25 cellular contexts compared by ENCODE assay signal in the genomic region with DNA sequence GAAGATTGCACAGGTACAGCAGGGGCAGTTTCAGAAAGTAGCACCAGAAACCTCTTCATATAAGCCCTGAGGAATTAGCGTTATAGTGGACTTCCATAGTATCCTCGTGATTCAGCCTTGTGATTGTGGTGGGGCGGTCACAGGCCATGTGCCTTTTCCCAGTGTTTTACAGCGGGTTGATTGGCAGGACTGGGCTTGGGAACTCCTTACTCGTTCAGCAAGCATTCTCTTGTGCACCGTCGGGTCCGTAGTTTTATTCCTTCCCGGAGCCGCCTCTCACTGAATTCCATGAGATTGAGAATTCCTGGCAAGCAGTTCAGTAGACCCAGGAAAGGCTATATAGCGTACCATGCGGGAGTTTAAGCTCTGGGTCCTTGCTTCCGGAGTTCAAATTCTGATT.
DNase-seq lines count a peak whose midpoint lies in the region; ATAC-seq and TF ChIP-seq lines count a peak whose summit lies in the region.
"Had no signal": no experiment of that assay in that cellular context is flagged by ENCODE, and none has a peak within 500 bp of the region (broad histone marks: within the 10 kb centered on the region; RNA-seq: fewer than 3 reads in every experiment).

No MANE protein-coding gene starts in this region.

- H3K4me3 ChIP-seq in RWPE2 (ENCODE audit: severe bottlenecking), result no peak overlapping the region
- no peak overlapping the region for H3K4me3 ChIP-seq in choroid plexus epithelial cell (ENCODE audit: low read depth, low read length)
- H3K4me3 ChIP-seq in subcutaneous abdominal adipose tissue (ENCODE audit: low read depth in 1 of 5, low read length in 5 of 5), result no peak overlapping the region
- H3K4me3 ChIP-seq: HAP-1, thoracic aorta had no signal

- H3K27me3 Mint-ChIP-seq in nephron progenitor cell (ENCODE audit: low read depth, poor library complexity), result no peaks in the 10 kb centered on the region
- H3K27me3 Mint-ChIP-seq: activated naive CD8-positive, alpha-beta T cell treated with anti-CD3 and anti-CD28 coated beads for 36 hours; memory B cell had no signal

- TF ChIP-seq CTCF in RWPE2 (IDR thresholded peaks at IDR 0.05; ENCODE audit: poor library complexity, severe bottlenecking) (no peak), choroid plexus epithelial cell (conservative IDR thresholded peaks at IDR 0.05; ENCODE audit: low read depth, low read length) (no peak), nephron progenitor cell (IDR thresholded peaks at IDR 0.05) (no peak)

- peaks cover 12% of the 10 kb centered on the region for H3K4me1 Mint-ChIP-seq in nephron progenitor cell

- peaks cover 85% of the 10 kb centered on the region for H3K36me3 ChIP-seq in RWPE2 (ENCODE audit: low read depth)
- peaks cover 24 to 46% (median 31%) of the 10 kb centered on the region in 5 donors for H3K36me3 ChIP-seq in subcutaneous abdominal adipose tissue (ENCODE audit: control insufficient read depth in 5 of 5, insufficient read depth in 5 of 5, low read length in 5 of 5)

- no peak overlapping the region for H3K4me3 Mint-ChIP-seq in nephron progenitor cell
- H3K4me3 Mint-ChIP-seq: activated naive CD8-positive, alpha-beta T cell treated with anti-CD3 and anti-CD28 coated beads for 36 hours; brain; CD4-positive, CD25-positive, alpha-beta regulatory T cell; memory B cell had no signal

- H3K27ac Mint-ChIP-seq in nephron progenitor cell, result peak overlapping the region; percentile 64
- H3K27ac Mint-ChIP-seq: activated naive CD8-positive, alpha-beta T cell treated with anti-CD3 and anti-CD28 coated beads for 36 hours; CD4-positive, CD25-positive, alpha-beta regulatory T cell had no signal

- H3K27me3 ChIP-seq in RWPE2 (ENCODE audit: insufficient read depth, poor library complexity, severe bottlenecking) (no peaks in the 10 kb centered on the region), subcutaneous abdominal adipose tissue (ENCODE audit: control insufficient read depth in 5 of 5, insufficient read depth in 4 of 5, low read length in 5 of 5) (no peaks in the 10 kb centered on the region)

- H3K4me1 ChIP-seq in RWPE2 (ENCODE audit: insufficient read depth, poor library complexity, severe bottlenecking), result peaks cover 63% of the 10 kb centered on the region
- peaks cover 2 to 34% (median 33%) of the 10 kb centered on the region in 5 donors for H3K4me1 ChIP-seq in subcutaneous abdominal adipose tissue (ENCODE audit: control insufficient read depth in 5 of 5, insufficient read depth in 5 of 5, low read length in 5 of 5)

- DNase-seq in RWPE2 (ENCODE audit: low spot score) (no peak), choroid plexus epithelial cell (ENCODE audit: low read depth) (peak; percentile 21), nephron progenitor cell (no peak), NCI-H1105 treated with DMSO at 0.1 percent for 48 hours (lab: John Stamatoyannopoulos, UW) (no peak), GDM1 (lab: John Stamatoyannopoulos, UW) (no peak), DMS53 treated with DMSO at 0.1 percent for 48 hours (lab: John Stamatoyannopoulos, UW; ENCODE audit: unreplicated experiment) (no peak)
- DNase-seq: activated naive CD8-positive, alpha-beta T cell treated with anti-CD3 and anti-CD28 coated beads for 36 hours; CD4-positive, CD25-positive, alpha-beta regulatory T cell; effector memory CD4-positive, alpha-beta T cell; EL; head of caudate nucleus; NCI-H1092 treated with DMSO at 0.1 percent for 48 hours; NCI-H2029; NCI-H2227 treated with DMSO at 0.1 percent for 48 hours; NCI-H774; nucleus accumbens; stimulated activated CD4-positive, alpha-beta T cell treated with anti-CD3 and anti-CD28 coated beads, Interleukin-4, amount 100 ng/mL, for 4 hours; stimulated activated naive CD4-positive, alpha-beta T cell; T1000 had no signal

- peaks cover 15% of the 10 kb centered on the region for H3K36me3 Mint-ChIP-seq in nephron progenitor cell (ENCODE audit: low read depth)

- H3K9ac ChIP-seq in subcutaneous abdominal adipose tissue (ENCODE audit: low read length in 5 of 5), result no peak overlapping the region

- H3K9me3 ChIP-seq in RWPE2 (ENCODE audit: severe bottlenecking) (no peaks in the 10 kb centered on the region), subcutaneous abdominal adipose tissue (ENCODE audit: control insufficient read depth in 5 of 5, low read length in 5 of 5) (no peaks in the 10 kb centered on the region)
- H3K9me3 ChIP-seq: HAP-1, thoracic aorta had no signal

- H3K27ac ChIP-seq in RWPE2 (ENCODE audit: poor library complexity, severe bottlenecking), result peak overlapping the region; percentile 100
- H3K27ac ChIP-seq in subcutaneous abdominal adipose tissue (ENCODE audit: low read depth, low read length), result peak overlapping the region; percentile 84
- H3K27ac ChIP-seq: HL-60, thoracic aorta had no signal

- no peaks in the 10 kb centered on the region for H3K9me3 Mint-ChIP-seq in nephron progenitor cell
- H3K9me3 Mint-ChIP-seq: activated naive CD8-positive, alpha-beta T cell treated with anti-CD3 and anti-CD28 coated beads for 36 hours; brain; CD4-positive, CD25-positive, alpha-beta regulatory T cell; memory B cell had no signal

- no peak for ATAC-seq in RWPE2 (ENCODE audit: low read depth)
